In the genomic region with DNA sequence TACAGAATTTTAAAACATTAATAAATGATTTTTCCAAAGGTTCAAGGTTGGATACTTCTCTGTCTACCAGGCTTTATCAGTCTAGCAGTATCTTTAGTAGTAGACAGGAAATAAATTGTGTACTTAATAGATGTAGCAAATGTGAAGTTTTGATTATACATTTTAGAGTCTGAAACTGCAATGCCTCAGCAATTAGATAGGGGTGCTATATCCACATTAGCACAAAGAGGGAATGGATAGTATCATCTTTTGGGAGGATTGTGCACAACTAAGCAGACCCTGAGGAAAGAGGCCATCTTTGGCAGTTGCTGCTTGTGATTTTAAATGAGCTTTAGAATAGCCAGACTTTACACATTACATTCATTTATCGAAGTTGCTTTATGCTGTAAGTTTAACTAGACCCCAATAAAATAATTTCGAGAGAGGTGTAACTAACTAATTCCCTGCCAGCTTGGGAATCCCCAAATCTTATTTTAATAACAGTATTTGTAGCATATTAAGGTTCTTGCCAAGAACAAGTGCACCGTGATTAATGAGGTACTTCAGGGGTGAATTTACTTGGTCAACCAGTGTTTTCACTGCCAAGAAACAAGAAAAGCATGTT, we compare ENCODE assay signal across 1 cellular context.
TF ChIP-seq lines count a peak whose summit lies in the region.

No MANE protein-coding gene starts in this region.

TF ChIP-seq in HCT116, 20 proteins besides CTCF, POLR2A, EP300 and RAD21 (continued from another document):
- TF ChIP-seq ZFX (IDR thresholded peaks at IDR 0.05), result no peak
- TF ChIP-seq JUND (IDR thresholded peaks at IDR 0.05), result no peak
- TF ChIP-seq ZNF274 (IDR thresholded peaks at IDR 0.05; ENCODE audit: low read depth, low read length), result no peak
TF ChIP-seq in HCT116: peak in this region for 0.
